ENCODE assay signal across 1 cellular context in the genomic region with DNA sequence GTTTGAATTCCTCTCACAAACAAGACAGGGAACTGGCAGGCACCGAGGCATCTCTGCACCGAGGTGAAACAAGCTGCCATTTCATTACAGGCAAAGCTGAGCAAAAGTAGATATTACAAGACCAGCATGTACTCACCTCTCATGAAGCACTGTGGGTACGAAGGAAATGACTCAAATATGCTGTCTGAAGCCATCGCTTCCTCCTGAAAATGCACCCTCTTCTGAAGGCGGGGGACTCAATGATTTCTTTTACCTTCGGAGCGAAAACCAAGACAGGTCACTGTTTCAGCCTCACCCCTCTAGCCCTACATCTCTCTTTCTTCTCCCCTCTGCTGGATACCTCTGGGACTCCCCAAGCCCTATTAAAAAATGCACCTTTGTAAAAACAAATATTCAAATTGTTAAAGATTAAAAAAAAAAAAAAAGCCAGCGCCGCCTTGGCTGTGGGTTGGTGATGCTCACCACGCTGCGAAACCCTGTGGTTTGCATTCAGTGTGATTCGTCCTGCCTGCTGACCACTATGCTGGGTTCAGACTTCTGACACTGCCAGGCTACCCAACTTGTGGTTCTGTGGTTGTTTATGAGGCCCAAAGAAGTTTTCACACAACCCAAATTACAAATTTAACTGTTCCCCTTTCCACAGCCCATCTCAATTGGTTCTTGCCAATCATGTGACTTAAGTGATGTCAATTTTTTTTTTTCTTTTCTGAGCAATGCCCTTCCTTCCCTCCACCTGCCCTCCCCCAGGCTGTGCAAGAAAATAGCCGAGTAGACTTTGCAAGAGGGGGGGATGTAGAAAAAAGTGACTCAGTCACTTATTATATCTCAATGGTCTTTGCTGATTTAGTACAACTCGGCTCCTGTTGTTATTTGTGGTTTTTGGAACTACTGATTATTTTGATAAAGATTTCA.
TF ChIP-seq lines count a peak whose summit lies in the region.

TSS of gene RUNX1 (minus strand) at position 597 of the 912 bp plus-strand sequence.

TF ChIP-seq in GM12878, 131 proteins besides CTCF, POLR2A, EP300 and RAD21 (continued from another document):
- TF ChIP-seq FOS (IDR thresholded peaks at IDR 0.05; ENCODE audit: borderline replicate concordance, extremely low read depth, insufficient read length): peak; percentile 11
- TF ChIP-seq, protein P1, sequence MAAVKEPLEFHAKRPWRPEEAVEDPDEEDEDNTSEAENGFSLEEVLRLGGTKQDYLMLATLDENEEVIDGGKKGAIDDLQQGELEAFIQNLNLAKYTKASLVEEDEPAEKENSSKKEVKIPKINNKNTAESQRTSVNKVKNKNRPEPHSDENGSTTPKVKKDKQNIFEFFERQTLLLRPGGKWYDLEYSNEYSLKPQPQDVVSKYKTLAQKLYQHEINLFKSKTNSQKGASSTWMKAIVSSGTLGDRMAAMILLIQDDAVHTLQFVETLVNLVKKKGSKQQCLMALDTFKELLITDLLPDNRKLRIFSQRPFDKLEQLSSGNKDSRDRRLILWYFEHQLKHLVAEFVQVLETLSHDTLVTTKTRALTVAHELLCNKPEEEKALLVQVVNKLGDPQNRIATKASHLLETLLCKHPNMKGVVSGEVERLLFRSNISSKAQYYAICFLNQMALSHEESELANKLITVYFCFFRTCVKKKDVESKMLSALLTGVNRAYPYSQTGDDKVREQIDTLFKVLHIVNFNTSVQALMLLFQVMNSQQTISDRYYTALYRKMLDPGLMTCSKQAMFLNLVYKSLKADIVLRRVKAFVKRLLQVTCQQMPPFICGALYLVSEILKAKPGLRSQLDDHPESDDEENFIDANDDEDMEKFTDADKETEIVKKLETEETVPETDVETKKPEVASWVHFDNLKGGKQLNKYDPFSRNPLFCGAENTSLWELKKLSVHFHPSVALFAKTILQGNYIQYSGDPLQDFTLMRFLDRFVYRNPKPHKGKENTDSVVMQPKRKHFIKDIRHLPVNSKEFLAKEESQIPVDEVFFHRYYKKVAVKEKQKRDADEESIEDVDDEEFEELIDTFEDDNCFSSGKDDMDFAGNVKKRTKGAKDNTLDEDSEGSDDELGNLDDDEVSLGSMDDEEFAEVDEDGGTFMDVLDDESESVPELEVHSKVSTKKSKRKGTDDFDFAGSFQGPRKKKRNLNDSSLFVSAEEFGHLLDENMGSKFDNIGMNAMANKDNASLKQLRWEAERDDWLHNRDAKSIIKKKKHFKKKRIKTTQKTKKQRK (IDR thresholded peaks at IDR 0.05; ENCODE audit: low read depth, low read length): no peak
- TF ChIP-seq, protein P2, sequence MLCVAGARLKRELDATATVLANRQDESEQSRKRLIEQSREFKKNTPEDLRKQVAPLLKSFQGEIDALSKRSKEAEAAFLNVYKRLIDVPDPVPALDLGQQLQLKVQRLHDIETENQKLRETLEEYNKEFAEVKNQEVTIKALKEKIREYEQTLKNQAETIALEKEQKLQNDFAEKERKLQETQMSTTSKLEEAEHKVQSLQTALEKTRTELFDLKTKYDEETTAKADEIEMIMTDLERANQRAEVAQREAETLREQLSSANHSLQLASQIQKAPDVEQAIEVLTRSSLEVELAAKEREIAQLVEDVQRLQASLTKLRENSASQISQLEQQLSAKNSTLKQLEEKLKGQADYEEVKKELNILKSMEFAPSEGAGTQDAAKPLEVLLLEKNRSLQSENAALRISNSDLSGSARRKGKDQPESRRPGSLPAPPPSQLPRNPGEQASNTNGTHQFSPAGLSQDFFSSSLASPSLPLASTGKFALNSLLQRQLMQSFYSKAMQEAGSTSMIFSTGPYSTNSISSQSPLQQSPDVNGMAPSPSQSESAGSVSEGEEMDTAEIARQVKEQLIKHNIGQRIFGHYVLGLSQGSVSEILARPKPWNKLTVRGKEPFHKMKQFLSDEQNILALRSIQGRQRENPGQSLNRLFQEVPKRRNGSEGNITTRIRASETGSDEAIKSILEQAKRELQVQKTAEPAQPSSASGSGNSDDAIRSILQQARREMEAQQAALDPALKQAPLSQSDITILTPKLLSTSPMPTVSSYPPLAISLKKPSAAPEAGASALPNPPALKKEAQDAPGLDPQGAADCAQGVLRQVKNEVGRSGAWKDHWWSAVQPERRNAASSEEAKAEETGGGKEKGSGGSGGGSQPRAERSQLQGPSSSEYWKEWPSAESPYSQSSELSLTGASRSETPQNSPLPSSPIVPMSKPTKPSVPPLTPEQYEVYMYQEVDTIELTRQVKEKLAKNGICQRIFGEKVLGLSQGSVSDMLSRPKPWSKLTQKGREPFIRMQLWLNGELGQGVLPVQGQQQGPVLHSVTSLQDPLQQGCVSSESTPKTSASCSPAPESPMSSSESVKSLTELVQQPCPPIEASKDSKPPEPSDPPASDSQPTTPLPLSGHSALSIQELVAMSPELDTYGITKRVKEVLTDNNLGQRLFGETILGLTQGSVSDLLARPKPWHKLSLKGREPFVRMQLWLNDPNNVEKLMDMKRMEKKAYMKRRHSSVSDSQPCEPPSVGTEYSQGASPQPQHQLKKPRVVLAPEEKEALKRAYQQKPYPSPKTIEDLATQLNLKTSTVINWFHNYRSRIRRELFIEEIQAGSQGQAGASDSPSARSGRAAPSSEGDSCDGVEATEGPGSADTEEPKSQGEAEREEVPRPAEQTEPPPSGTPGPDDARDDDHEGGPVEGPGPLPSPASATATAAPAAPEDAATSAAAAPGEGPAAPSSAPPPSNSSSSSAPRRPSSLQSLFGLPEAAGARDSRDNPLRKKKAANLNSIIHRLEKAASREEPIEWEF (IDR thresholded peaks at IDR 0.05; ENCODE audit: insufficient replicate concordance, low read depth, low read length): no peak
- TF ChIP-seq SP1 (IDR thresholded peaks at IDR 0.05; ENCODE audit: low read depth, low read length): no peak
- TF ChIP-seq SREBF1 (IDR thresholded peaks at IDR 0.05; ENCODE audit: low read length): no peak
- peak; percentile 96 for TF ChIP-seq CBFB (IDR thresholded peaks at IDR 0.05; ENCODE audit: low read depth)
- peak; percentile 44; the same call in 1 of the 2 replicates for TF ChIP-seq ZBTB40 (IDR thresholded peaks at IDR 0.05; ENCODE audit: borderline replicate concordance)
- no peak for TF ChIP-seq BRCA1 (IDR thresholded peaks at IDR 0.05; ENCODE audit: low read depth, low read length)
- TF ChIP-seq CEBPB (IDR thresholded peaks at IDR 0.05; ENCODE audit: borderline replicate concordance in 1 of 2, low read depth in 2 of 2, low read length in 2 of 2): no peak
- peak; percentile 31 for TF ChIP-seq MEF2B (IDR thresholded peaks at IDR 0.05; ENCODE audit: partially characterized antibody, poor library complexity, severe bottlenecking)
- no peak for TF ChIP-seq ZNF217 (IDR thresholded peaks at IDR 0.05)
- TF ChIP-seq FOXK2 (IDR thresholded peaks at IDR 0.05): no peak
- peak; percentile 86 for TF ChIP-seq YY1 (IDR thresholded peaks at IDR 0.05; ENCODE audit: low read depth, low read length)
- peak; percentile 88 for TF ChIP-seq JUNB (IDR thresholded peaks at IDR 0.05)
